16 cellular contexts compared by ENCODE assay signal in genomic region chr3:151971814-151972579, GRCh38.
DNase-seq lines count a peak whose midpoint lies in the region; ATAC-seq and TF ChIP-seq lines count a peak whose summit lies in the region.
"Had no signal": no experiment of that assay in that cellular context is flagged by ENCODE, and none has a peak within 500 bp of the region (broad histone marks: within the 10 kb centered on the region; RNA-seq: fewer than 3 reads in every experiment).

No MANE protein-coding gene starts in this region.

- H3K4me1 Mint-ChIP-seq in stimulated activated naive B cell treated with anti-CD40 and anti-IgM and Interleukin-4, amounts not matched to agents 10 μg/mL and 1 μg/mL and 100 μg/mL, for 72 hours, result no peaks in the 10 kb centered on the region

- no peaks in the 10 kb centered on the region for H3K27me3 ChIP-seq in upper lobe of right lung

- no peak overlapping the region for H3K27ac Mint-ChIP-seq in stimulated activated naive B cell treated with anti-CD40 and anti-IgM and Interleukin-4, amounts not matched to agents 10 μg/mL and 1 μg/mL and 100 μg/mL, for 72 hours
- H3K27ac Mint-ChIP-seq: brain had no signal

- TF ChIP-seq CTCF in fibroblast of mammary gland (conservative IDR thresholded peaks at IDR 0.05; ENCODE audit: control insufficient read depth, insufficient read depth, low read depth, low read length), result no peak
- TF ChIP-seq CTCF in upper lobe of right lung (IDR thresholded peaks at IDR 0.05), result no peak

- peaks cover 0 to 7% of the 10 kb centered on the region in 2 donors for H3K9me3 Mint-ChIP-seq in stimulated activated naive B cell treated with anti-CD40 and anti-IgM and Interleukin-4, amounts not matched to agents 10 μg/mL and 1 μg/mL and 100 μg/mL, for 72 hours

- intact Hi-C loops in upper lobe of right lung (cut with DNase I), result no loop called here

- peak; percentile 94 for ATAC-seq in upper lobe of right lung
- no peak for ATAC-seq in stimulated activated naive B cell treated with anti-CD40 and anti-IgM and Interleukin-4, amounts not matched to agents 10 μg/mL and 1 μg/mL and 100 μg/mL, for 72 hours (replicated peaks)
- no peak for ATAC-seq in HG02870 (IDR thresholded peaks at IDR 0.05; ENCODE audit: unreplicated experiment)

- H3K36me3 Mint-ChIP-seq in stimulated activated naive B cell treated with anti-CD40 and anti-IgM and Interleukin-4, amounts not matched to agents 10 μg/mL and 1 μg/mL and 100 μg/mL, for 72 hours, result peaks cover 0 to 3% of the 10 kb centered on the region in 2 donors
- H3K36me3 Mint-ChIP-seq: brain had no signal

- no peaks in the 10 kb centered on the region for H3K4me1 ChIP-seq in upper lobe of right lung

- H3K4me3 Mint-ChIP-seq in stimulated activated naive B cell treated with anti-CD40 and anti-IgM and Interleukin-4, amounts not matched to agents 10 μg/mL and 1 μg/mL and 100 μg/mL, for 72 hours, result no peak overlapping the region
- H3K4me3 Mint-ChIP-seq: brain had no signal

- H3K27me3 Mint-ChIP-seq in stimulated activated naive B cell treated with anti-CD40 and anti-IgM and Interleukin-4, amounts not matched to agents 10 μg/mL and 1 μg/mL and 100 μg/mL, for 72 hours, result no peaks in the 10 kb centered on the region
- H3K27me3 Mint-ChIP-seq: brain had no signal

- H3K4me3 ChIP-seq in fibroblast of mammary gland (ENCODE audit: control insufficient read depth, low read depth, low read length) (no peak overlapping the region), upper lobe of right lung (no peak overlapping the region)
- H3K4me3 ChIP-seq: SK-N-MC had no signal

- H3K9me3 ChIP-seq in upper lobe of right lung, result no peaks in the 10 kb centered on the region

- DNase-seq in NCI-H526 treated with DMSO at 0.1 percent for 48 hours (lab: John Stamatoyannopoulos, UW), result peak; percentile 40
- no peak for DNase-seq in NCI-H526 (lab: John Stamatoyannopoulos, UW)
- peak; percentile 26 for DNase-seq in NCI-H226
- peak; percentile 26 for DNase-seq in fibroblast of mammary gland (ENCODE audit: low read depth)
- DNase-seq in upper lobe of right lung, result no peak
- no peak for DNase-seq in stimulated activated naive B cell treated with anti-CD40 and anti-IgM and Interleukin-4, amounts not matched to agents 10 μg/mL and 1 μg/mL and 100 μg/mL, for 72 hours
- DNase-seq in SIG-M5 treated with dmso at 0.1 percent for 504 hours (lab: John Stamatoyannopoulos, UW; ENCODE audit: unreplicated experiment), result no peak
- DNase-seq: activated effector memory CD4-positive, alpha-beta T cell treated with anti-CD3 and anti-CD28 coated beads, Interleukin-2, amount 50 U/mL, for 16 hours; Calu3; HCEC 1CT; MV-4-11; posterior cingulate gyrus; substantia nigra had no signal

- no peaks in the 10 kb centered on the region for H3K36me3 ChIP-seq in upper lobe of right lung

- H3K27ac ChIP-seq in upper lobe of right lung, result no peak overlapping the region
- H3K27ac ChIP-seq: SK-N-MC had no signal

Comparison
In these comparisons a context has a peak if more than half of its experiments do, and no peak if none do; other contexts are left out.
1. DNase-seq: peak in NCI-H526 treated with DMSO at 0.1 percent for 48 hours (single experiment), NCI-H226 (single experiment) and fibroblast of mammary gland (single experiment); none in NCI-H526 (0 of 2), upper lobe of right lung (single experiment), stimulated activated naive B cell treated with anti-CD40 and anti-IgM and Interleukin-4, amounts not matched to agents 10 μg/mL and 1 μg/mL and 100 μg/mL, for 72 hours (single experiment) and SIG-M5 treated with dmso at 0.1 percent for 504 hours (single experiment).